ENCODE assay signal across 20 cellular contexts in genomic region chr12:108121353-108121752, GRCh38. TPM values are rescaled to one million over a fixed set of nuclear protein-coding genes. Genes with fewer than 3 reads are reported as not detected.
DNase-seq lines count a peak whose midpoint lies in the region; ATAC-seq and TF ChIP-seq lines count a peak whose summit lies in the region.
"Had no signal": no experiment of that assay in that cellular context is flagged by ENCODE, and none has a peak within 500 bp of the region (broad histone marks: within the 10 kb centered on the region; RNA-seq: fewer than 3 reads in every experiment).

No MANE protein-coding gene starts in this region.

- ATAC-seq in GM19395 (IDR thresholded peaks at IDR 0.05; ENCODE audit: unreplicated experiment): no peak
- ATAC-seq in GM18517 (IDR thresholded peaks at IDR 0.05; ENCODE audit: unreplicated experiment): no peak
- ATAC-seq: CD8-positive, alpha-beta T cell; HCT116; HepG2 had no signal

- intact Hi-C loops in esophagus muscularis mucosa (cut with DNase I): no loop called here

- peaks cover 0 to 45% (median 31%) of the 10 kb centered on the region in 4 donors for H3K4me1 ChIP-seq in esophagus muscularis mucosa
- H3K4me1 ChIP-seq: BLaER1 had no signal

- peaks cover 0 to 5% (median 0%) of the 10 kb centered on the region in 4 donors for H3K9me3 ChIP-seq in esophagus muscularis mucosa
- H3K9me3 ChIP-seq: BLaER1 had no signal

- H3K4me3 Mint-ChIP-seq in nephron progenitor cell: no peak overlapping the region
- H3K4me3 Mint-ChIP-seq in HFFc6: no peak overlapping the region
- H3K4me3 Mint-ChIP-seq: CD14-positive monocyte; CD8-positive, alpha-beta T cell had no signal

- no peaks in the 10 kb centered on the region for H3K36me3 ChIP-seq in esophagus muscularis mucosa
- H3K36me3 ChIP-seq: BLaER1 had no signal

- DNase-seq in esophagus muscularis mucosa (ENCODE audit: extremely low spot score) (no peak), nephron progenitor cell (no peak), HPDE6-E6E7 (ENCODE audit: extremely low spot score) (no peak), HFFc6 (no peak)
- DNase-seq: 8988T; Calu3; CD8-positive, alpha-beta T cell; DMS79 treated with DMSO at 0.1 percent for 48 hours; GF-D8; GM23248; H7 had no signal

- no peaks in the 10 kb centered on the region for H3K27me3 ChIP-seq in esophagus muscularis mucosa
- H3K27me3 ChIP-seq: BLaER1 had no signal

- H3K27ac ChIP-seq in angular gyrus (ENCODE audit: low read depth, low read length): peak overlapping the region; percentile 37
- H3K27ac ChIP-seq in esophagus muscularis mucosa (replicated peaks in 1 of 4): peak overlapping the region; percentile 17 to 64 (median 34)
- H3K27ac ChIP-seq: BLaER1, GM23248 had no signal

- H3K27ac Mint-ChIP-seq in nephron progenitor cell (peak overlapping the region; percentile 20), HFFc6 (no peak overlapping the region)
- H3K27ac Mint-ChIP-seq: CD14-positive monocyte; CD8-positive, alpha-beta T cell; IgD-negative memory B cell had no signal

- H3K4me3 ChIP-seq in esophagus muscularis mucosa: no peak overlapping the region
- H3K4me3 ChIP-seq: BLaER1, GM23248 had no signal

- TF ChIP-seq POLR2A in esophagus muscularis mucosa (IDR thresholded peaks at IDR 0.05; ENCODE audit: low read depth): no peak

- no peaks in the 10 kb centered on the region for H3K36me3 Mint-ChIP-seq in nephron progenitor cell (ENCODE audit: low read depth)
- H3K36me3 Mint-ChIP-seq in HFFc6 (ENCODE audit: low read depth): no peaks in the 10 kb centered on the region
- H3K36me3 Mint-ChIP-seq: CD14-positive monocyte; CD8-positive, alpha-beta T cell had no signal

- no peak for TF ChIP-seq CTCF in esophagus muscularis mucosa (IDR thresholded peaks at IDR 0.05)
- TF ChIP-seq CTCF in nephron progenitor cell (IDR thresholded peaks at IDR 0.05): no peak
- TF ChIP-seq CTCF in HFFc6 (IDR thresholded peaks at IDR 0.05): no peak

- H3K4me1 Mint-ChIP-seq in nephron progenitor cell (peaks cover 25% of the 10 kb centered on the region), HFFc6 (ENCODE audit: low read depth) (no peaks in the 10 kb centered on the region)

- no peak for TF ChIP-seq EP300 in esophagus muscularis mucosa (IDR thresholded peaks at IDR 0.05)

- 60% methylated on average over 6 of the region's 6 CpGs for WGBS in esophagus muscularis mucosa

- H3K9me3 Mint-ChIP-seq in nephron progenitor cell: peaks cover 10% of the 10 kb centered on the region
- H3K9me3 Mint-ChIP-seq in HFFc6: peaks cover 53% of the 10 kb centered on the region

- H3K27me3 Mint-ChIP-seq in nephron progenitor cell (ENCODE audit: low read depth, poor library complexity) (peaks cover 15% of the 10 kb centered on the region), HFFc6 (ENCODE audit: insufficient read depth) (peaks cover 4% of the 10 kb centered on the region; the same call in 1 of the 2 replicates)

RNA-seq across cellular contexts. Expression of gene WSCD2, which starts 7.7 kb away (rescaled TPM):
- total RNA-seq in esophagus muscularis mucosa: 10 to 100 TPM; 24.7 to 47.9 (median 30.4) TPM
- total RNA-seq in HFFc6 (2021; fragmentation: NEBNext Ultra II Directional; extraction: Animal tissue kit (Norgen Biotek cat#: 25700)): not detected
- total RNA-seq: A673; Calu3; CD8-positive, alpha-beta T cell; GM23248; HepG2 had no signal

Comparison
In these comparisons a context has a peak if more than half of its experiments do, and no peak if none do; other contexts are left out.
1. RNA of gene WSCD2, which starts 7.7 kb away (total RNA-seq): 24.7 to 47.9 TPM in esophagus muscularis mucosa; not detected in HFFc6; every median in the first group is over 10 times any median in the second.